1 cellular context compared by ENCODE assay signal in genomic region chr16:50657251-50657650, GRCh38.
A peak's percentile ranks its signal among the peaks of the same experiment; 100 is the strongest.
TF ChIP-seq lines count a peak whose summit lies in the region.

No MANE protein-coding gene starts in this region.

TF ChIP-seq in HepG2, 621 proteins besides CTCF, POLR2A, EP300 and RAD21:
- TF ChIP-seq, protein P1, sequence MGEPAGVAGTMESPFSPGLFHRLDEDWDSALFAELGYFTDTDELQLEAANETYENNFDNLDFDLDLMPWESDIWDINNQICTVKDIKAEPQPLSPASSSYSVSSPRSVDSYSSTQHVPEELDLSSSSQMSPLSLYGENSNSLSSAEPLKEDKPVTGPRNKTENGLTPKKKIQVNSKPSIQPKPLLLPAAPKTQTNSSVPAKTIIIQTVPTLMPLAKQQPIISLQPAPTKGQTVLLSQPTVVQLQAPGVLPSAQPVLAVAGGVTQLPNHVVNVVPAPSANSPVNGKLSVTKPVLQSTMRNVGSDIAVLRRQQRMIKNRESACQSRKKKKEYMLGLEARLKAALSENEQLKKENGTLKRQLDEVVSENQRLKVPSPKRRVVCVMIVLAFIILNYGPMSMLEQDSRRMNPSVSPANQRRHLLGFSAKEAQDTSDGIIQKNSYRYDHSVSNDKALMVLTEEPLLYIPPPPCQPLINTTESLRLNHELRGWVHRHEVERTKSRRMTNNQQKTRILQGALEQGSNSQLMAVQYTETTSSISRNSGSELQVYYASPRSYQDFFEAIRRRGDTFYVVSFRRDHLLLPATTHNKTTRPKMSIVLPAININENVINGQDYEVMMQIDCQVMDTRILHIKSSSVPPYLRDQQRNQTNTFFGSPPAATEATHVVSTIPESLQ (CRISPR knock-in tag; conservative IDR thresholded peaks at IDR 0.05), result no peak
- TF ChIP-seq, protein P2, sequence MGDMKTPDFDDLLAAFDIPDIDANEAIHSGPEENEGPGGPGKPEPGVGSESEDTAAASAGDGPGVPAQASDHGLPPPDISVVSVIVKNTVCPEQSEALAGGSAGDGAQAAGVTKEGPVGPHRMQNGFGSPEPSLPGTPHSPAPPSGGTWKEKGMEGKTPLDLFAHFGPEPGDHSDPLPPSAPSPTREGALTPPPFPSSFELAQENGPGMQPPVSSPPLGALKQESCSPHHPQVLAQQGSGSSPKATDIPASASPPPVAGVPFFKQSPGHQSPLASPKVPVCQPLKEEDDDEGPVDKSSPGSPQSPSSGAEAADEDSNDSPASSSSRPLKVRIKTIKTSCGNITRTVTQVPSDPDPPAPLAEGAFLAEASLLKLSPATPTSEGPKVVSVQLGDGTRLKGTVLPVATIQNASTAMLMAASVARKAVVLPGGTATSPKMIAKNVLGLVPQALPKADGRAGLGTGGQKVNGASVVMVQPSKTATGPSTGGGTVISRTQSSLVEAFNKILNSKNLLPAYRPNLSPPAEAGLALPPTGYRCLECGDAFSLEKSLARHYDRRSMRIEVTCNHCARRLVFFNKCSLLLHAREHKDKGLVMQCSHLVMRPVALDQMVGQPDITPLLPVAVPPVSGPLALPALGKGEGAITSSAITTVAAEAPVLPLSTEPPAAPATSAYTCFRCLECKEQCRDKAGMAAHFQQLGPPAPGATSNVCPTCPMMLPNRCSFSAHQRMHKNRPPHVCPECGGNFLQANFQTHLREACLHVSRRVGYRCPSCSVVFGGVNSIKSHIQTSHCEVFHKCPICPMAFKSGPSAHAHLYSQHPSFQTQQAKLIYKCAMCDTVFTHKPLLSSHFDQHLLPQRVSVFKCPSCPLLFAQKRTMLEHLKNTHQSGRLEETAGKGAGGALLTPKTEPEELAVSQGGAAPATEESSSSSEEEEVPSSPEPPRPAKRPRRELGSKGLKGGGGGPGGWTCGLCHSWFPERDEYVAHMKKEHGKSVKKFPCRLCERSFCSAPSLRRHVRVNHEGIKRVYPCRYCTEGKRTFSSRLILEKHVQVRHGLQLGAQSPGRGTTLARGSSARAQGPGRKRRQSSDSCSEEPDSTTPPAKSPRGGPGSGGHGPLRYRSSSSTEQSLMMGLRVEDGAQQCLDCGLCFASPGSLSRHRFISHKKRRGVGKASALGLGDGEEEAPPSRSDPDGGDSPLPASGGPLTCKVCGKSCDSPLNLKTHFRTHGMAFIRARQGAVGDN (CRISPR knock-in tag; IDR thresholded peaks at IDR 0.05), result 0 out of 2 replicates have a peak, but pooled peaks have one; percentile 16
- TF ChIP-seq BHLHE40 (IDR thresholded peaks at IDR 0.05; ENCODE audit: low read length) (peak; percentile 75), JUND (CRISPR knock-in tag; IDR thresholded peaks at IDR 0.05) (peak; percentile 38; the same call in 1 of the 2 replicates), ZNF773 (CRISPR knock-in tag; IDR thresholded peaks at IDR 0.05; ENCODE audit: borderline replicate concordance) (no peak), ZBTB7A (CRISPR knock-in tag; IDR thresholded peaks at IDR 0.05) (no peak), ZNF431 (CRISPR knock-in tag; IDR thresholded peaks at IDR 0.05; ENCODE audit: borderline replicate concordance, low read depth) (0 out of 2 replicates have a peak, but pooled peaks have one; percentile 54), HNF1B (CRISPR knock-in tag; IDR thresholded peaks at IDR 0.05) (0 out of 2 replicates have a peak, but pooled peaks have one; percentile 27), NCOA1 (CRISPR knock-in tag; IDR thresholded peaks at IDR 0.05) (no peak), ZNF639 (CRISPR knock-in tag; conservative IDR thresholded peaks at IDR 0.05) (no peak), NPAS2 (CRISPR knock-in tag; IDR thresholded peaks at IDR 0.05; ENCODE audit: borderline replicate concordance) (no peak), PRMT3 (CRISPR knock-in tag; IDR thresholded peaks at IDR 0.05; ENCODE audit: borderline replicate concordance, low read depth) (no peak), TFE3 (CRISPR knock-in tag; IDR thresholded peaks at IDR 0.05) (peak; percentile 56; the same call in 1 of the 2 replicates), TFDP2 (CRISPR knock-in tag; IDR thresholded peaks at IDR 0.05) (no peak), FOSL2 (CRISPR knock-in tag; IDR thresholded peaks at IDR 0.05) (peak; percentile 93), ZNF564 (CRISPR knock-in tag; IDR thresholded peaks at IDR 0.05) (no peak), MAFF (IDR thresholded peaks at IDR 0.05; ENCODE audit: low read depth, low read length) (no peak), ZNF263 (CRISPR knock-in tag; IDR thresholded peaks at IDR 0.05) (no peak), ETS1 (CRISPR knock-in tag; IDR thresholded peaks at IDR 0.05) (no peak), KDM2A (CRISPR knock-in tag; IDR thresholded peaks at IDR 0.05; ENCODE audit: borderline replicate concordance, low read depth) (peak; percentile 22; the same call in 1 of the 2 replicates), ZBED4 (CRISPR knock-in tag; IDR thresholded peaks at IDR 0.05; ENCODE audit: borderline replicate concordance) (peak; percentile 49; the same call in 1 of the 2 replicates), SALL1 (CRISPR knock-in tag; IDR thresholded peaks at IDR 0.05) (peak; percentile 37; the same call in 1 of the 2 replicates)
- TF ChIP-seq, protein P3, sequence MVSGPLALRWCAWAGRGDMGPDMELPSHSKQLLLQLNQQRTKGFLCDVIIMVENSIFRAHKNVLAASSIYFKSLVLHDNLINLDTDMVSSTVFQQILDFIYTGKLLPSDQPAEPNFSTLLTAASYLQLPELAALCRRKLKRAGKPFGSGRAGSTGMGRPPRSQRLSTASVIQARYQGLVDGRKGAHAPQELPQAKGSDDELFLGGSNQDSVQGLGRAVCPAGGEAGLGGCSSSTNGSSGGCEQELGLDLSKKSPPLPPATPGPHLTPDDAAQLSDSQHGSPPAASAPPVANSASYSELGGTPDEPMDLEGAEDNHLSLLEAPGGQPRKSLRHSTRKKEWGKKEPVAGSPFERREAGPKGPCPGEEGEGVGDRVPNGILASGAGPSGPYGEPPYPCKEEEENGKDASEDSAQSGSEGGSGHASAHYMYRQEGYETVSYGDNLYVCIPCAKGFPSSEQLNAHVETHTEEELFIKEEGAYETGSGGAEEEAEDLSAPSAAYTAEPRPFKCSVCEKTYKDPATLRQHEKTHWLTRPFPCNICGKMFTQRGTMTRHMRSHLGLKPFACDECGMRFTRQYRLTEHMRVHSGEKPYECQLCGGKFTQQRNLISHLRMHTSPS (CRISPR knock-in tag; IDR thresholded peaks at IDR 0.05; ENCODE audit: low read depth), result no peak
- TF ChIP-seq, protein P4, sequence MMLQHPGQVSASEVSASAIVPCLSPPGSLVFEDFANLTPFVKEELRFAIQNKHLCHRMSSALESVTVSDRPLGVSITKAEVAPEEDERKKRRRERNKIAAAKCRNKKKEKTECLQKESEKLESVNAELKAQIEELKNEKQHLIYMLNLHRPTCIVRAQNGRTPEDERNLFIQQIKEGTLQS (CRISPR knock-in tag; IDR thresholded peaks at IDR 0.05), result peak; percentile 67; the same call in 1 of the 2 replicates
- TF ChIP-seq, protein P5, sequence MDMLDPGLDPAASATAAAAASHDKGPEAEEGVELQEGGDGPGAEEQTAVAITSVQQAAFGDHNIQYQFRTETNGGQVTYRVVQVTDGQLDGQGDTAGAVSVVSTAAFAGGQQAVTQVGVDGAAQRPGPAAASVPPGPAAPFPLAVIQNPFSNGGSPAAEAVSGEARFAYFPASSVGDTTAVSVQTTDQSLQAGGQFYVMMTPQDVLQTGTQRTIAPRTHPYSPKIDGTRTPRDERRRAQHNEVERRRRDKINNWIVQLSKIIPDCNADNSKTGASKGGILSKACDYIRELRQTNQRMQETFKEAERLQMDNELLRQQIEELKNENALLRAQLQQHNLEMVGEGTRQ (IDR thresholded peaks at IDR 0.05; ENCODE audit: low read depth, low read length), result peak; percentile 74
- TF ChIP-seq, protein P5 (CRISPR knock-in tag; IDR thresholded peaks at IDR 0.05; ENCODE audit: borderline replicate concordance), result peak; percentile 79; the same call in 1 of the 2 replicates
